9 cellular contexts compared by ENCODE assay signal in the genomic region with DNA sequence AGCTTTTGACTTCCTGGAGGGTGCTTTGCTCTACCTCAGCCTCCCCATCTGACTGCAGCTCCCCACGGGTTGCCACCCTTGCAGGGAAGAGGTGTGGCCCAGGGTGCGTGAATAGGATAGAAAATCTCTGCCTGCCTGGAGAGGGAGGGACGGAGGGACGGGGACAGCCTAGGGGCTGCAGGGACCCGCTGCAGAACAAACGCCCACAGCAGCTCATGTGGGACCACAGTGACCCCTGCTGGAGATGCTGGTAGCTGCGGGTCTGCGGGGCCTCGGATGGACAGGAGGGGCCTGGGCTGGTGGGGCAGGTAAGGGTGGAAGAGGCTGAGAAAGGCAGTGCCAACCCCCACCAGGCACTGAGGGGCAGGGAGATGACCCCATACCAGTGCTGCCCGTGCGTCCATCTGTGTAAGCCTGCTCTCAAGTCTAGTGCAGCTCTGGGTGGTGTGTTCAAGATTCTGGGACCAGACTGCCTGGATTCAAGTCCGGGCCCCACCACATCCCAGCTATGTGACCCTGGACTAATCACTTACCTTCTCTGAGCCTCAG. TPM values are rescaled to one million over a fixed set of nuclear protein-coding genes. Genes with fewer than 3 reads are reported as not detected.
DNase-seq lines count a peak whose midpoint lies in the region; ATAC-seq and TF ChIP-seq lines count a peak whose summit lies in the region.
"Had no signal": no experiment of that assay in that cellular context is flagged by ENCODE, and none has a peak within 500 bp of the region (broad histone marks: within the 10 kb centered on the region; RNA-seq: fewer than 3 reads in every experiment).

No MANE protein-coding gene starts in this region.

- peak; percentile 61 for ATAC-seq in activated T-helper 17 cell treated with anti-CD3 and anti-CD28 coated beads, Interleukin-2, amount 50 U/mL, for 72 hours (replicated peaks)
- ATAC-seq in foreskin keratinocyte (peak; percentile 56), omental fat pad (ENCODE audit: low FRiP score) (no peak)

- H3K4me1 ChIP-seq in foreskin keratinocyte (peaks cover 13% of the 10 kb centered on the region), tibial artery (peaks cover 0 to 22% (median 19%) of the 10 kb centered on the region in 4 donors)

- peaks cover 0 to 4% (median 0%) of the 10 kb centered on the region in 3 donors for H3K36me3 ChIP-seq in tibial artery

- H3K27ac Mint-ChIP-seq in activated T-helper 17 cell treated with anti-CD3 and anti-CD28 coated beads, Interleukin-2, amount 50 U/mL, for 72 hours: no peak overlapping the region

- H3K27ac ChIP-seq in foreskin keratinocyte: no peak overlapping the region
- H3K27ac ChIP-seq in tibial artery: peak overlapping the region in 1 of 2 donors; percentile 9
- H3K27ac ChIP-seq: SK-N-MC had no signal

- DNase-seq in COLO668 (lab: John Stamatoyannopoulos, UW; ENCODE audit: unreplicated experiment): peak; percentile 68
- DNase-seq in HPDE6-E6E7 (ENCODE audit: extremely low spot score): peak; percentile 97
- DNase-seq in RPMI7951 (ENCODE audit: low read depth): peak; percentile 84
- peak in 1 of 2 donors; percentile 45 for DNase-seq in foreskin keratinocyte
- peak; percentile 82 for DNase-seq in omental fat pad (ENCODE audit: low spot score)
- peak; percentile 69 to 85 for DNase-seq in tibial artery
- DNase-seq in pons (ENCODE audit: low spot score): no peak

- peaks cover 7% of the 10 kb centered on the region for H3K27me3 Mint-ChIP-seq in activated T-helper 17 cell treated with anti-CD3 and anti-CD28 coated beads, Interleukin-2, amount 50 U/mL, for 72 hours

- H3K9me3 Mint-ChIP-seq in activated T-helper 17 cell treated with anti-CD3 and anti-CD28 coated beads, Interleukin-2, amount 50 U/mL, for 72 hours: no peaks in the 10 kb centered on the region

- no peak overlapping the region for H3K4me3 Mint-ChIP-seq in activated T-helper 17 cell treated with anti-CD3 and anti-CD28 coated beads, Interleukin-2, amount 50 U/mL, for 72 hours

- no peaks in the 10 kb centered on the region for H3K9me3 ChIP-seq in tibial artery

- intact Hi-C loops in tibial artery (cut with DNase I; ENCODE audit: low total_unique reads): no loop called here

- TF ChIP-seq CTCF in foreskin keratinocyte (conservative IDR thresholded peaks at IDR 0.05) (peak; percentile 92), omental fat pad (IDR thresholded peaks at IDR 0.05) (peak in 2 of 3 donors; percentile 44 to 89), tibial artery (IDR thresholded peaks at IDR 0.05) (peak; percentile 94)

- H3K27me3 ChIP-seq in foreskin keratinocyte (peaks cover 5% of the 10 kb centered on the region), tibial artery (no peaks in the 10 kb centered on the region)

- H3K36me3 Mint-ChIP-seq in activated T-helper 17 cell treated with anti-CD3 and anti-CD28 coated beads, Interleukin-2, amount 50 U/mL, for 72 hours (ENCODE audit: low read depth): no peaks in the 10 kb centered on the region

- H3K4me1 Mint-ChIP-seq in activated T-helper 17 cell treated with anti-CD3 and anti-CD28 coated beads, Interleukin-2, amount 50 U/mL, for 72 hours: peaks cover 4% of the 10 kb centered on the region

- no peak overlapping the region for H3K4me3 ChIP-seq in tibial artery
- H3K4me3 ChIP-seq: SK-N-MC had no signal

RNA-seq across cellular contexts. Expression of a gene that starts 39.4 kb away (rescaled TPM):
- total RNA-seq in RPMI7951 (2014; rRNA removed; shearing (Covaris generic)): 0.59 and 1.1 TPM in 2 replicates
- total RNA-seq in activated T-helper 17 cell treated with anti-CD3 and anti-CD28 coated beads, Interleukin-2, amount 50 U/mL, for 72 hours: not detected
- 0.07 and 0.10 TPM in 2 replicates for total RNA-seq in foreskin keratinocyte
- polyA plus RNA-seq in foreskin keratinocyte: 0.04 and 0.06 TPM in 2 replicates
- total RNA-seq in omental fat pad: 1 to 10 TPM in 3 of 4 donors, under 1 TPM in 1; 0.24 to 9.9 (median 1.6) TPM

RNA-seq across cellular contexts. Expression of a gene that starts 56.0 kb away (rescaled TPM):
- total RNA-seq in RPMI7951 (2014; rRNA removed; shearing (Covaris generic)): 650 and 793 TPM in 2 replicates
- total RNA-seq in activated T-helper 17 cell treated with anti-CD3 and anti-CD28 coated beads, Interleukin-2, amount 50 U/mL, for 72 hours: under 1 TPM; 0.19 to 0.76 TPM
- 17.4 and 41.2 TPM in 2 replicates for total RNA-seq in foreskin keratinocyte
- 13.7 and 29.5 TPM in 2 replicates for polyA plus RNA-seq in foreskin keratinocyte
- total RNA-seq in omental fat pad: 100 to 1,000 TPM in 1 of 4 donors, 10 to 100 TPM in 3; 72.0 to 200 (median 73.4) TPM

Comparison
In these comparisons a context has a peak if more than half of its experiments do, and no peak if none do; other contexts are left out.
1. RNA of a gene that starts 56.0 kb away (total RNA-seq): 650 to 793 TPM in RPMI7951, 72.0 to 200 TPM in omental fat pad and 17.4 to 41.2 TPM in foreskin keratinocyte; 0.19 to 0.76 TPM in activated T-helper 17 cell treated with anti-CD3 and anti-CD28 coated beads, Interleukin-2, amount 50 U/mL, for 72 hours; every median in the first group is over 10 times any median in the second.
2. Peak in every context shown above with its lines, with median percentiles within 50 percentile points of each other: CTCF ChIP-seq.